ENCODE assay signal across 16 cellular contexts in the genomic region with DNA sequence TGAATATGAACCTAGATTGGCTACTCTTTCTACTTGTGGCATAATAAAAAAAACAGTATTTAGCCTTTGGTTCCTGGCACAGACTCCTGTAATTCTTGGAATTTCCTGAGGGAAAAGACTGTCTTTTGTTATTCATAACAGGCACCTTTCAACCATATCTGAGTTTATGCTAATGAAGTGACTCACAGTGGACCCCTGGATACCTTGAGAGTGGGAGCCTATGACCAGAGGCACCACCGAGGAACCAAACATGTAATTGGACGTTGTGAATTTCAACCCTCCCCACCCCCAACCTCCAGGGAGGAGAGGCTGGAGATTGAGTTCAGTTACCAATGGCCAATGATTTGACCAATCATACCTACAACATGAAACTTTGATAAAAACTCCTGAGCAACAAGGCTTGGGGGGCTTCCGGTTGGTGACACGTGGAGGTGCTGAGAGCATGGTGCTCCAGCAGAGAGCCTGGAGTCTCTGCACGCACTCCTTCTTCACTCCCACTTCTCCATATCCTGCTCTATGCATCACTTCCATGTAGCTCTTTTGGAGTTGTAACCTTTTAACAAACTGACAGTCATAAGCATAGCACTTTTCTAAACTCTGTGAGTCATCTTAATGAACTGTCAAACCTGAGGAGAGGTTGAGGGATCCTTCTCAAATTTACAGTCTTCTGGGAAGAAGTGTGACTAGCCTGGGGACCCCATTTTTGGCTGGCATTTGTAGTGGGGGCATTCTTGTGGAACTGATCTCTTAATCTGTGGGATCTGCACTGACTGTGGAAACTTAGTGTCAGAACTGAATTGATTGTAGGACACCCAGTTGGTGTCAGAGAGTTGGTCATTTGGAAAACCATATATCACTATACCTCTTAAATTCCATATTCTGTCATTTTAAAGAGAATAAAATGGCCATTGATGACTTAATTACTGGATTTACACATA. TPM values are rescaled to one million over a fixed set of nuclear protein-coding genes. Genes with fewer than 3 reads are reported as not detected.
DNase-seq lines count a peak whose midpoint lies in the region; ATAC-seq and TF ChIP-seq lines count a peak whose summit lies in the region.
"Had no signal": no experiment of that assay in that cellular context is flagged by ENCODE, and none has a peak within 500 bp of the region (broad histone marks: within the 10 kb centered on the region; RNA-seq: fewer than 3 reads in every experiment).

No MANE protein-coding gene starts in this region.

- CTCF ChIA-PET in SK-N-SH (lab: Yijun Ruan, JAX): no interaction called here

- H3K36me3 ChIP-seq in SK-N-SH (replicated peaks in 1 of 2; ENCODE audit: control insufficient read depth in 1 of 2, insufficient read depth in 2 of 2, low read length in 1 of 2): peaks cover 0 to 4% of the 10 kb centered on the region in 2 experiments
- H3K36me3 ChIP-seq in fibroblast of lung (ENCODE audit: control insufficient read depth, insufficient read depth, low read length): peaks cover 14% of the 10 kb centered on the region
- peaks cover 0 to 50% (median 2%) of the 10 kb centered on the region in 4 donors for H3K36me3 ChIP-seq in sigmoid colon
- H3K36me3 ChIP-seq: ovary had no signal

- DNase-seq in H4 (ENCODE audit: low spot score) (peak; percentile 43), SK-N-SH (no peak), fibroblast of lung (ENCODE audit: low read depth in 2 of 2) (peak in 1 of 2 donors; percentile 91), sigmoid colon (no peak), D341Med (ENCODE audit: low spot score) (no peak), activated gamma-delta T cell treated with Interleukin-2 at 50 U/mL for 16 hours (no peak), NOMO-1 treated with DMSO at 0.1 percent for 48 hours (lab: John Stamatoyannopoulos, UW; ENCODE audit: unreplicated experiment) (no peak)
- DNase-seq: activated naive CD8-positive, alpha-beta T cell treated with anti-CD3 and anti-CD28 coated beads, Interleukin-2, amount 10 ng/mL, durations not matched to agents 7 days and 5 days; CD4-positive, CD25-positive, alpha-beta regulatory T cell; effector memory CD8-positive, alpha-beta T cell; NCI-H526 treated with DMSO at 0.1 percent for 48 hours; ovary; stimulated activated CD4-positive, alpha-beta T cell treated with anti-CD3 and anti-CD28 coated beads, Interleukin-4, amount 100 ng/mL, for 4 hours; T-helper 2 cell had no signal

- POLR2A ChIA-PET in SK-N-SH (lab: Yijun Ruan, JAX): no interaction called here

- TF ChIP-seq EP300 in SK-N-SH (IDR thresholded peaks at IDR 0.05; ENCODE audit: borderline replicate concordance in 1 of 2, low read depth in 1 of 2, low read length in 1 of 2) (peak; percentile 31 to 88; a peak in 1 of 4 replicates), sigmoid colon (IDR thresholded peaks at IDR 0.05) (no peak)

- H3K27ac ChIP-seq in SK-N-SH (ENCODE audit: low read depth in 2 of 2, low read length in 1 of 2) (peak overlapping the region; percentile 76 to 95), fibroblast of lung (ENCODE audit: insufficient read depth, low read length) (peak overlapping the region; percentile 54), sigmoid colon (peak overlapping the region; percentile 45 to 74 (median 60))
- H3K27ac ChIP-seq: ovary had no signal

- no peaks in the 10 kb centered on the region for H3K9me3 ChIP-seq in SK-N-SH
- H3K9me3 ChIP-seq in fibroblast of lung (ENCODE audit: control insufficient read depth, insufficient read depth, low read depth, low read length): no peaks in the 10 kb centered on the region
- no peaks in the 10 kb centered on the region for H3K9me3 ChIP-seq in sigmoid colon
- H3K9me3 ChIP-seq: ovary had no signal

- no peak for TF ChIP-seq RAD21 in SK-N-SH (IDR thresholded peaks at IDR 0.05; ENCODE audit: low read length)

- H4K20me1 ChIP-seq in SK-N-SH (ENCODE audit: insufficient read depth): no peaks in the 10 kb centered on the region
- no peaks in the 10 kb centered on the region for H4K20me1 ChIP-seq in fibroblast of lung (ENCODE audit: control insufficient read depth, extremely low read depth, insufficient read depth, low read length)

- H3K4me1 ChIP-seq in SK-N-SH (ENCODE audit: control insufficient read depth in 1 of 2, insufficient read depth in 2 of 2, low read depth in 1 of 2, low read length in 1 of 2) (peaks cover 18 to 33% of the 10 kb centered on the region in 2 experiments), fibroblast of lung (ENCODE audit: control insufficient read depth, extremely low read depth, insufficient read depth, low read length) (peaks cover 35% of the 10 kb centered on the region), sigmoid colon (peaks cover 0 to 63% (median 30%) of the 10 kb centered on the region in 4 donors)

- H3K9ac ChIP-seq in SK-N-SH (no peak overlapping the region), fibroblast of lung (ENCODE audit: insufficient read depth, low read length) (no peak overlapping the region)

- H2AFZ ChIP-seq in SK-N-SH (ENCODE audit: low read depth): no peak overlapping the region
- H2AFZ ChIP-seq in fibroblast of lung (ENCODE audit: low read length): no peak overlapping the region

- no peak overlapping the region for H3K4me3 ChIP-seq in SK-N-SH (ENCODE audit: low read depth in 2 of 2, low read length in 1 of 2)
- no peak overlapping the region for H3K4me3 ChIP-seq in fibroblast of lung (replicated peaks in 1 of 4; ENCODE audit: control extremely low read depth in 1 of 4, insufficient read depth in 1 of 4, low read depth in 3 of 4, low read length in 4 of 4)
- H3K4me3 ChIP-seq in sigmoid colon: no peak overlapping the region
- H3K4me3 ChIP-seq: ovary had no signal

- no peak for TF ChIP-seq POLR2A in sigmoid colon (IDR thresholded peaks at IDR 0.05)

- WGBS in SK-N-SH (ENCODE audit: low lambda C conversion rate): 56% methylated on average over 3 of the region's 5 CpGs
- WGBS in sigmoid colon, 2 donors: 91% methylated on average over 5 of the region's 5 CpGs

- TF ChIP-seq CTCF in SK-N-SH (IDR thresholded peaks at IDR 0.05) (no peak), fibroblast of lung (conservative IDR thresholded peaks at IDR 0.05 in 1 of 2, IDR thresholded peaks at IDR 0.05 in 1 of 2; ENCODE audit: low read depth in 1 of 2, low read length in 2 of 2) (no peak), sigmoid colon (IDR thresholded peaks at IDR 0.05) (no peak)

- H3K27me3 ChIP-seq in SK-N-SH (ENCODE audit: insufficient read depth) (no peaks in the 10 kb centered on the region), fibroblast of lung (ENCODE audit: control insufficient read depth, insufficient read depth, low read length) (no peaks in the 10 kb centered on the region), sigmoid colon (no peaks in the 10 kb centered on the region)
- H3K27me3 ChIP-seq: ovary had no signal

- no peaks in the 10 kb centered on the region for H3K9me2 ChIP-seq in SK-N-SH

- peak overlapping the region; percentile 11; the same call in 1 of the 2 replicates for H3K4me2 ChIP-seq in SK-N-SH
- H3K4me2 ChIP-seq in fibroblast of lung (ENCODE audit: extremely low read depth, insufficient read depth, low read length): no peak overlapping the region

- intact Hi-C loops in sigmoid colon (cut with DNase I): no loop called here

- H3K79me2 ChIP-seq in SK-N-SH (ENCODE audit: insufficient read depth) (no peaks in the 10 kb centered on the region), fibroblast of lung (ENCODE audit: control insufficient read depth, insufficient read depth, low read length) (no peaks in the 10 kb centered on the region)

- ATAC-seq in HG02678 (IDR thresholded peaks at IDR 0.05; ENCODE audit: unreplicated experiment): no peak
- ATAC-seq: effector memory CD8-positive, alpha-beta T cell; left lobe of liver had no signal

- peaks cover 16% of the 10 kb centered on the region for H3F3A ChIP-seq in SK-N-SH (replicated peaks; ENCODE audit: insufficient read depth)

TF ChIP-seq in SK-N-SH, 30 proteins besides CTCF, POLR2A, EP300 and RAD21 (continues in another document):
- TF ChIP-seq ELF1 (IDR thresholded peaks at IDR 0.05) (no peak), FOXJ3 (CRISPR knock-in tag; IDR thresholded peaks at IDR 0.05) (no peak), NRF1 (IDR thresholded peaks at IDR 0.05; ENCODE audit: low read depth, low read length) (no peak), NFIC (IDR thresholded peaks at IDR 0.05; ENCODE audit: borderline replicate concordance) (peak; percentile 94), TEAD4 (IDR thresholded peaks at IDR 0.05; ENCODE audit: borderline replicate concordance, insufficient read depth) (peak; percentile 93)
- TF ChIP-seq, protein P1, sequence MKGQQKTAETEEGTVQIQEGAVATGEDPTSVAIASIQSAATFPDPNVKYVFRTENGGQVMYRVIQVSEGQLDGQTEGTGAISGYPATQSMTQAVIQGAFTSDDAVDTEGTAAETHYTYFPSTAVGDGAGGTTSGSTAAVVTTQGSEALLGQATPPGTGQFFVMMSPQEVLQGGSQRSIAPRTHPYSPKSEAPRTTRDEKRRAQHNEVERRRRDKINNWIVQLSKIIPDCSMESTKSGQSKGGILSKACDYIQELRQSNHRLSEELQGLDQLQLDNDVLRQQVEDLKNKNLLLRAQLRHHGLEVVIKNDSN (IDR thresholded peaks at IDR 0.05; ENCODE audit: borderline replicate concordance, low read depth): no peak
- TF ChIP-seq, protein P2, sequence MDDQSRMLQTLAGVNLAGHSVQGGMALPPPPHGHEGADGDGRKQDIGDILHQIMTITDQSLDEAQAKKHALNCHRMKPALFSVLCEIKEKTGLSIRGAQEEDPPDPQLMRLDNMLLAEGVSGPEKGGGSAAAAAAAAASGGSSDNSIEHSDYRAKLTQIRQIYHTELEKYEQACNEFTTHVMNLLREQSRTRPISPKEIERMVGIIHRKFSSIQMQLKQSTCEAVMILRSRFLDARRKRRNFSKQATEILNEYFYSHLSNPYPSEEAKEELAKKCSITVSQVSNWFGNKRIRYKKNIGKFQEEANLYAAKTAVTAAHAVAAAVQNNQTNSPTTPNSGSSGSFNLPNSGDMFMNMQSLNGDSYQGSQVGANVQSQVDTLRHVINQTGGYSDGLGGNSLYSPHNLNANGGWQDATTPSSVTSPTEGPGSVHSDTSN (IDR thresholded peaks at IDR 0.05): peak; percentile 87

RNA-seq across cellular contexts. Expression of gene LAMA4, which starts 48.6 kb away (rescaled TPM):
- total RNA-seq in H4 (2014; rRNA removed; shearing (Covaris generic)): 16.4 and 18.4 TPM in 2 replicates
- polyA plus RNA-seq in SK-N-SH (2012; rRNA removed) (9.4 and 10.5 TPM in 2 replicates), fibroblast of lung (183 and 662 TPM in 2 replicates), sigmoid colon (10 to 100 TPM in 1 of 3 donors, 1 to 10 TPM in 2; 6.9 to 16.6 (median 9.0) TPM)
- polyA plus RNA-seq in SK-N-SH (2012; cell fraction: cytosol; rRNA removed): 6.9 and 7.5 TPM in 2 replicates
- polyA plus RNA-seq in SK-N-SH (2012; cell fraction: nucleus; rRNA removed): 14.6 and 14.9 TPM in 2 replicates
- total RNA-seq in fibroblast of lung (494 and 636 TPM in 2 replicates), sigmoid colon (100 to 1,000 TPM in 3 of 4 donors, 10 to 100 TPM in 1; 95.3 to 225 (median 140) TPM)
- 153 and 500 TPM in 2 replicates for polyA plus RNA-seq in fibroblast of lung (2012)
- 336 and 720 TPM in 2 replicates for polyA minus RNA-seq in fibroblast of lung (ENCODE audit: low replicate concordance)
- total RNA-seq: activated naive CD8-positive, alpha-beta T cell treated with anti-CD3 and anti-CD28 coated beads, Interleukin-2, amount 10 ng/mL, durations not matched to agents 7 days and 5 days; CD4-positive, CD25-positive, alpha-beta regulatory T cell had no signal
- polyA plus RNA-seq: CD4-positive, CD25-positive, alpha-beta regulatory T cell had no signal
